31 cellular contexts compared by ENCODE assay signal in genomic region chr12:70829070-70829469, GRCh38.
DNase-seq lines count a peak whose midpoint lies in the region; ATAC-seq, FAIRE-seq and TF ChIP-seq lines count a peak whose summit lies in the region.
"Had no signal": no experiment of that assay in that cellular context is flagged by ENCODE, and none has a peak within 500 bp of the region (broad histone marks: within the 10 kb centered on the region; RNA-seq: fewer than 3 reads in every experiment).

No MANE protein-coding gene starts in this region.

- H3K4me3 ChIP-seq in A549 = no peak overlapping the region
- H3K4me3 ChIP-seq in HEK293 (ENCODE audit: low read depth, low read length) = no peak overlapping the region
- H3K4me3 ChIP-seq: BLaER1; BLaER1 treated with 17β-estradiol and CSF1 and Interleukin-3, amounts not matched to agents 10 nM and 100 nM had no signal

- H3K27ac Mint-ChIP-seq in WTC11 = no peak overlapping the region
- H3K27ac Mint-ChIP-seq: B cell; CD14-positive monocyte; CD4-positive, alpha-beta memory T cell; CD4-positive, alpha-beta T cell; CD4-positive, CD25-positive, alpha-beta regulatory T cell; CD8-positive, alpha-beta memory T cell; CD8-positive, alpha-beta T cell had no signal

- H3K27ac ChIP-seq in A549 = no peak overlapping the region
- H3K27ac ChIP-seq in HEK293 (ENCODE audit: extremely low read depth, low read depth, low read length) = no peak overlapping the region
- H3K27ac ChIP-seq: 22Rv1; BLaER1; BLaER1 treated with 17β-estradiol and CSF1 and Interleukin-3, amounts not matched to agents 10 nM and 100 nM; C4-2B had no signal

- no peak for TF ChIP-seq EP300 in A549 (IDR thresholded peaks at IDR 0.05)

- H3K36me3 ChIP-seq in HEK293 (ENCODE audit: control insufficient read depth in 2 of 2, insufficient read depth in 1 of 2, low read length in 2 of 2) = no peaks in the 10 kb centered on the region
- H3K36me3 ChIP-seq: BE2C; BLaER1; BLaER1 treated with 17β-estradiol and CSF1 and Interleukin-3, amounts not matched to agents 10 nM and 100 nM had no signal

- WGBS in A549 (ENCODE audit: missing lambda C conversion rate) = 3% methylated on average over 1 of the region's 1 CpG

- H3K9me3 Mint-ChIP-seq in WTC11 = no peaks in the 10 kb centered on the region
- H3K9me3 Mint-ChIP-seq: CD4-positive, alpha-beta T cell; CD8-positive, alpha-beta memory T cell; CD8-positive, alpha-beta T cell had no signal

- H3K9me3 ChIP-seq in A549 (no peaks in the 10 kb centered on the region), HEK293 (ENCODE audit: control insufficient read depth, insufficient read depth, low read depth, low read length) (no peaks in the 10 kb centered on the region)
- H3K9me3 ChIP-seq: BE2C; BLaER1; BLaER1 treated with 17β-estradiol and CSF1 and Interleukin-3, amounts not matched to agents 10 nM and 100 nM; Caco-2 had no signal

- no peaks in the 10 kb centered on the region; the same call in 1 of the 2 replicates for H3K27me3 Mint-ChIP-seq in WTC11 (ENCODE audit: low read depth)
- H3K27me3 Mint-ChIP-seq: B cell; CD4-positive, alpha-beta T cell; CD4-positive, CD25-positive, alpha-beta regulatory T cell had no signal

- H3K4me3 Mint-ChIP-seq in WTC11 = no peak overlapping the region
- H3K4me3 Mint-ChIP-seq: B cell; CD14-positive monocyte; CD4-positive, alpha-beta memory T cell; CD4-positive, alpha-beta T cell; CD8-positive, alpha-beta memory T cell; CD8-positive, alpha-beta T cell had no signal

- TF ChIP-seq RAD21 in A549 (conservative IDR thresholded peaks at IDR 0.05 in 1 of 2, IDR thresholded peaks at IDR 0.05 in 1 of 2) = no peak

- TF ChIP-seq CTCF in A549 (IDR thresholded peaks at IDR 0.05) (no peak), HEK293 (tag by site-specific recombination; IDR thresholded peaks at IDR 0.05) (no peak), WTC11 (IDR thresholded peaks at IDR 0.05) (no peak)

- CTCF ChIA-PET in A549 (lab: Yijun Ruan, JAX) (no interaction called here), HEK293 (lab: Yijun Ruan, JAX) (no interaction called here), WTC11 (lab: Charles Lee) (no interaction called here)

- POLR2A ChIA-PET in A549 (lab: Yijun Ruan, JAX) = no interaction called here
- POLR2A ChIA-PET in HEK293 (lab: Yijun Ruan, JAX) = no interaction called here
- POLR2A ChIA-PET in WTC11 (lab: Charles Lee) = no interaction called here

- no peak for TF ChIP-seq POLR2A in A549 (IDR thresholded peaks at IDR 0.05; ENCODE audit: low read length)

- ATAC-seq in A549 (no peak), GM21737 (IDR thresholded peaks at IDR 0.05; ENCODE audit: unreplicated experiment) (no peak), WTC11 (no peak)
- ATAC-seq: CD8-positive, alpha-beta T cell had no signal

- H3K4me1 ChIP-seq in A549 (no peaks in the 10 kb centered on the region), HEK293 (ENCODE audit: control insufficient read depth, insufficient read depth, low read length) (no peaks in the 10 kb centered on the region)
- H3K4me1 ChIP-seq: BE2C, BLaER1 had no signal

- H3K4me2 ChIP-seq in A549 = no peak overlapping the region
- H3K4me2 ChIP-seq: BLaER1; BLaER1 treated with 17β-estradiol and CSF1 and Interleukin-3, amounts not matched to agents 10 nM and 100 nM had no signal

- DNase-seq in A549 (ENCODE audit: low read depth in 1 of 2, low spot score in 1 of 2) (no peak), WTC11 (ENCODE audit: low spot score) (no peak)
- DNase-seq: 8988T; ACHN; BE2C; C1 segment of cervical spinal cord; Caco-2; Calu3; CD4-positive, alpha-beta memory T cell; CD4-positive, alpha-beta T cell; CD4-positive, CD25-positive, alpha-beta regulatory T cell; CD8-positive, alpha-beta memory T cell; CD8-positive, alpha-beta T cell; COR-L47; DMS 273 treated with DMSO at 0.1 percent for 48 hours; DMS153; DMS53; DMS79; DMS79 treated with DMSO at 0.1 percent for 48 hours; DND-41; EL had no signal

- H3K36me3 Mint-ChIP-seq in WTC11 = no peaks in the 10 kb centered on the region
- H3K36me3 Mint-ChIP-seq: CD14-positive monocyte; CD4-positive, alpha-beta memory T cell; CD4-positive, CD25-positive, alpha-beta regulatory T cell; CD8-positive, alpha-beta memory T cell; CD8-positive, alpha-beta T cell had no signal

- no peak for FAIRE-seq in A549 (lab: Jason Lieb, UNC)
- FAIRE-seq: A204.1, D721Med had no signal

- H3K4me1 Mint-ChIP-seq in WTC11 = peaks cover 3% of the 10 kb centered on the region; the same call in 1 of the 2 replicates
- H3K4me1 Mint-ChIP-seq: B cell; CD14-positive monocyte; CD4-positive, alpha-beta memory T cell; CD4-positive, CD25-positive, alpha-beta regulatory T cell; CD8-positive, alpha-beta memory T cell had no signal

TF ChIP-seq in A549, 52 proteins besides CTCF, POLR2A, EP300 and RAD21 (continues in another document):
- no peak for TF ChIP-seq ATOH8 (CRISPR knock-in tag; IDR thresholded peaks at IDR 0.05; ENCODE audit: low read depth)
- TF ChIP-seq ZC3H11A (IDR thresholded peaks at IDR 0.05) = peak; percentile 81
- no peak for TF ChIP-seq TP53 (CRISPR knock-in tag; IDR thresholded peaks at IDR 0.05)
- no peak for TF ChIP-seq JUN (IDR thresholded peaks at IDR 0.05)
- TF ChIP-seq, protein P1, sequence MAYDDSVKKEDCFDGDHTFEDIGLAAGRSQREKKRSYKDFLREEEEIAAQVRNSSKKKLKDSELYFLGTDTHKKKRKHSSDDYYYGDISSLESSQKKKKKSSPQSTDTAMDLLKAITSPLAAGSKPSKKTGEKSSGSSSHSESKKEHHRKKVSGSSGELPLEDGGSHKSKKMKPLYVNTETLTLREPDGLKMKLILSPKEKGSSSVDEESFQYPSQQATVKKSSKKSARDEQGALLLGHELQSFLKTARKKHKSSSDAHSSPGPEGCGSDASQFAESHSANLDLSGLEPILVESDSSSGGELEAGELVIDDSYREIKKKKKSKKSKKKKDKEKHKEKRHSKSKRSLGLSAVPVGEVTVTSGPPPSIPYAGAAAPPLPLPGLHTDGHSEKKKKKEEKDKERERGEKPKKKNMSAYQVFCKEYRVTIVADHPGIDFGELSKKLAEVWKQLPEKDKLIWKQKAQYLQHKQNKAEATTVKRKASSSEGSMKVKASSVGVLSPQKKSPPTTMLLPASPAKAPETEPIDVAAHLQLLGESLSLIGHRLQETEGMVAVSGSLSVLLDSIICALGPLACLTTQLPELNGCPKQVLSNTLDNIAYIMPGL (CRISPR knock-in tag; IDR thresholded peaks at IDR 0.05; ENCODE audit: borderline replicate concordance) = no peak

TF ChIP-seq in HEK293, 187 proteins besides CTCF, POLR2A, EP300 and RAD21 (continues in another document):
- TF ChIP-seq ZNF433 (tag by site-specific recombination; IDR thresholded peaks at IDR 0.05; ENCODE audit: low read depth) = peak; percentile 47; the same call in 1 of the 2 replicates
- no peak for TF ChIP-seq ZNF157 (tag by site-specific recombination; IDR thresholded peaks at IDR 0.05)
- TF ChIP-seq, protein P2, sequence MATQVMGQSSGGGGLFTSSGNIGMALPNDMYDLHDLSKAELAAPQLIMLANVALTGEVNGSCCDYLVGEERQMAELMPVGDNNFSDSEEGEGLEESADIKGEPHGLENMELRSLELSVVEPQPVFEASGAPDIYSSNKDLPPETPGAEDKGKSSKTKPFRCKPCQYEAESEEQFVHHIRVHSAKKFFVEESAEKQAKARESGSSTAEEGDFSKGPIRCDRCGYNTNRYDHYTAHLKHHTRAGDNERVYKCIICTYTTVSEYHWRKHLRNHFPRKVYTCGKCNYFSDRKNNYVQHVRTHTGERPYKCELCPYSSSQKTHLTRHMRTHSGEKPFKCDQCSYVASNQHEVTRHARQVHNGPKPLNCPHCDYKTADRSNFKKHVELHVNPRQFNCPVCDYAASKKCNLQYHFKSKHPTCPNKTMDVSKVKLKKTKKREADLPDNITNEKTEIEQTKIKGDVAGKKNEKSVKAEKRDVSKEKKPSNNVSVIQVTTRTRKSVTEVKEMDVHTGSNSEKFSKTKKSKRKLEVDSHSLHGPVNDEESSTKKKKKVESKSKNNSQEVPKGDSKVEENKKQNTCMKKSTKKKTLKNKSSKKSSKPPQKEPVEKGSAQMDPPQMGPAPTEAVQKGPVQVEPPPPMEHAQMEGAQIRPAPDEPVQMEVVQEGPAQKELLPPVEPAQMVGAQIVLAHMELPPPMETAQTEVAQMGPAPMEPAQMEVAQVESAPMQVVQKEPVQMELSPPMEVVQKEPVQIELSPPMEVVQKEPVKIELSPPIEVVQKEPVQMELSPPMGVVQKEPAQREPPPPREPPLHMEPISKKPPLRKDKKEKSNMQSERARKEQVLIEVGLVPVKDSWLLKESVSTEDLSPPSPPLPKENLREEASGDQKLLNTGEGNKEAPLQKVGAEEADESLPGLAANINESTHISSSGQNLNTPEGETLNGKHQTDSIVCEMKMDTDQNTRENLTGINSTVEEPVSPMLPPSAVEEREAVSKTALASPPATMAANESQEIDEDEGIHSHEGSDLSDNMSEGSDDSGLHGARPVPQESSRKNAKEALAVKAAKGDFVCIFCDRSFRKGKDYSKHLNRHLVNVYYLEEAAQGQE (tag by site-specific recombination; IDR thresholded peaks at IDR 0.05) = 0 out of 2 replicates have a peak, but pooled peaks have one; percentile 25

TF ChIP-seq in WTC11, 78 proteins besides CTCF, POLR2A, EP300 and RAD21 (continues in another document):
- TF ChIP-seq ZNF416 (CRISPR knock-in tag; IDR thresholded peaks at IDR 0.05) (no peak), FOXJ3 (CRISPR knock-in tag; IDR thresholded peaks at IDR 0.05; ENCODE audit: borderline replicate concordance) (no peak), ZNF396 (CRISPR knock-in tag; IDR thresholded peaks at IDR 0.05; ENCODE audit: borderline replicate concordance) (no peak), SMAD3 (CRISPR knock-in tag; IDR thresholded peaks at IDR 0.05; ENCODE audit: borderline replicate concordance) (no peak), NR2C2 (CRISPR knock-in tag; IDR thresholded peaks at IDR 0.05) (no peak), ZNF263 (CRISPR knock-in tag; IDR thresholded peaks at IDR 0.05; ENCODE audit: low read depth) (no peak), ZNF671 (CRISPR knock-in tag; IDR thresholded peaks at IDR 0.05) (no peak), SP1 (CRISPR knock-in tag; conservative IDR thresholded peaks at IDR 0.05) (no peak), KAT7 (CRISPR knock-in tag; IDR thresholded peaks at IDR 0.05; ENCODE audit: borderline replicate concordance) (no peak)
- TF ChIP-seq, protein P3, sequence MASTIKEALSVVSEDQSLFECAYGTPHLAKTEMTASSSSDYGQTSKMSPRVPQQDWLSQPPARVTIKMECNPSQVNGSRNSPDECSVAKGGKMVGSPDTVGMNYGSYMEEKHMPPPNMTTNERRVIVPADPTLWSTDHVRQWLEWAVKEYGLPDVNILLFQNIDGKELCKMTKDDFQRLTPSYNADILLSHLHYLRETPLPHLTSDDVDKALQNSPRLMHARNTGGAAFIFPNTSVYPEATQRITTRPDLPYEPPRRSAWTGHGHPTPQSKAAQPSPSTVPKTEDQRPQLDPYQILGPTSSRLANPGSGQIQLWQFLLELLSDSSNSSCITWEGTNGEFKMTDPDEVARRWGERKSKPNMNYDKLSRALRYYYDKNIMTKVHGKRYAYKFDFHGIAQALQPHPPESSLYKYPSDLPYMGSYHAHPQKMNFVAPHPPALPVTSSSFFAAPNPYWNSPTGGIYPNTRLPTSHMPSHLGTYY (CRISPR knock-in tag; IDR thresholded peaks at IDR 0.05) = no peak
